ENCODE assay signal across 18 cellular contexts in the genomic region with DNA sequence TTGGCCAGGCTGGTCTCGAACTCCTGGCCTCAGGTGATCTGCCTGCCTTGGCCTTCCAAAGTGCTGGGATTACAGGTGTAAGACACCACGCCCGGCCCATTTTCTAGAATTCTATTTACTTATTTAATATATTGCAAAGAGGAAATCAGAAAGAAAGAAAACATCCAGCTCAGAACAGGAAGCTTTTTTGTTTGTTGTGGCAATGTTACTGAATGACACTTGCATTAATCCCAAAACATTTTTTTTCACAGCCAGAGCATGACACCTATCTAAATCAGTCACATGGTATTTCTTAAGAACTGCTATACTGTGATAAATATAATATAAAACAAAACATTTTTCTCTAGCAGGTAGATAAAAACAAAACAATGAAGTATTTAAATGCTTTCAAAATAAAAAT.
"Had no signal": no experiment of that assay in that cellular context is flagged by ENCODE, and none has a peak within 500 bp of the region (broad histone marks: within the 10 kb centered on the region; RNA-seq: fewer than 3 reads in every experiment).

No MANE protein-coding gene starts in this region.

- H3K4me2 ChIP-seq: neural progenitor cell had no signal

- H2AFZ ChIP-seq: neural progenitor cell had no signal

- H3K4me1 ChIP-seq: colonic mucosa, left ventricle myocardium inferior, lower lobe of right lung, neural progenitor cell, testis had no signal

- H3K9ac ChIP-seq: neural progenitor cell had no signal

- H3K9me3 ChIP-seq: colonic mucosa, esophagus muscularis mucosa, gastrocnemius medialis, left ventricle myocardium inferior, lower lobe of right lung, ovary, testis, transverse colon had no signal

- H3K27ac ChIP-seq: colonic mucosa, esophagus muscularis mucosa, left ventricle myocardium inferior, lower lobe of right lung, neural progenitor cell, ovary, testis, transverse colon had no signal

- H3K27me3 ChIP-seq: colonic mucosa, esophagus muscularis mucosa, gastrocnemius medialis, neural progenitor cell, ovary, testis, transverse colon had no signal

- H3K4me3 ChIP-seq: colonic mucosa, esophagus muscularis mucosa, gastrocnemius medialis, left ventricle myocardium inferior, lower lobe of right lung, neural progenitor cell, ovary, testis, transverse colon had no signal

- H3K36me3 ChIP-seq: colonic mucosa, esophagus muscularis mucosa, gastrocnemius medialis, left ventricle myocardium inferior, lower lobe of right lung, neural progenitor cell, ovary, transverse colon had no signal

- DNase-seq: colonic mucosa; dermis blood vessel endothelial cell; gastrocnemius medialis; immature natural killer cell; left ventricle myocardium inferior; lower lobe of right lung; mesenchymal stem cell; midbrain; nucleus accumbens; ovary; stimulated activated CD4-positive, alpha-beta T cell treated with anti-CD3 and anti-CD28 coated beads, Interleukin-2, amount 100 ng/mL, for 24 hours; stimulated activated CD4-positive, alpha-beta T cell treated with anti-CD3 and anti-CD28 coated beads, Interleukin-4, amount 100 ng/mL, for 4 hours; stimulated activated naive B cell treated with anti-CD40 and anti-IgM and Interleukin-4, amounts not matched to agents 10 μg/mL and 1 μg/mL and 100 μg/mL, for 72 hours; stimulated activated naive CD8-positive, alpha-beta T cell treated with anti-CD3 and anti-CD28 coated beads, Interleukin-15, amount 100 ng/mL, for 72 hours; testis; transverse colon had no signal
